In genomic region chr17:48100160-48100559, GRCh38 we compare ENCODE assay signal across 1 cellular context.
TF ChIP-seq lines count a peak whose summit lies in the region.

No MANE protein-coding gene starts in this region.

TF ChIP-seq in GM12878, 131 proteins besides CTCF, POLR2A, EP300 and RAD21:
- TF ChIP-seq MAX (IDR thresholded peaks at IDR 0.05; ENCODE audit: low read depth, low read length) = no peak
- TF ChIP-seq MLLT1 (IDR thresholded peaks at IDR 0.05) = peak; percentile 87
- no peak for TF ChIP-seq HDAC6 (IDR thresholded peaks at IDR 0.05; ENCODE audit: unreplicated experiment)
